Comparison of ENCODE assay signal across 11 cellular contexts in the genomic region with DNA sequence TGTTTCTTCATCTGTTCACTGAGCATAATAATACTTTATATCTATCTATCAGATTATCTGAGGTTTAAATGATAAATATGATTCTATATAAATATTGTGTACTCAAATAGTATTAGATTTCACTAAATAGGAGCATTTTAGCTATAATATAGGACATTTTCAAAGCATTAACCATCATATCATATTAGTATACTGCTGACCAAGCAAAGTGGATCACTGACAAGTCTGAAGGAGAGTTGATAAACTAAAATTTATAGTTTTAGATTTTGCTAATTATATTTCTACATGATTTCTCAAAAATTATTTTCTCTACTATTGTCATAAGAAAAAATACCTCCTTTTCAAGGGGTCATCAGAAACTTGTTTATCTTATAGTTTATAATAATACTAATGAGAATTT.
"Had no signal": no experiment of that assay in that cellular context is flagged by ENCODE, and none has a peak within 500 bp of the region (broad histone marks: within the 10 kb centered on the region; RNA-seq: fewer than 3 reads in every experiment).

No MANE protein-coding gene starts in this region.

- FAIRE-seq: H1, H54 had no signal

- H2AFZ ChIP-seq: GM23248, GM23338 had no signal

- H3K9ac ChIP-seq: GM23248 had no signal

- H3K27ac ChIP-seq: GM23248 had no signal

- H3K36me3 ChIP-seq: HAP-1 had no signal

- H3K4me1 ChIP-seq: HAP-1 had no signal

- DNase-seq: GM23248, GOT3, H7, H9, HCEC 1CT, HFFc6 had no signal

- ATAC-seq: GM23338, HCT116 had no signal

- H3K4me3 ChIP-seq: GM23248, GM23338, HAP-1 had no signal

- H3K9me3 ChIP-seq: HAP-1 had no signal

- H3K4me2 ChIP-seq: GM23338 had no signal
